In genomic region chr11:69939551-69940245, GRCh38 we compare ENCODE assay signal across 14 cellular contexts.
DNase-seq lines count a peak whose midpoint lies in the region; ATAC-seq and TF ChIP-seq lines count a peak whose summit lies in the region.
"Had no signal": no experiment of that assay in that cellular context is flagged by ENCODE, and none has a peak within 500 bp of the region (broad histone marks: within the 10 kb centered on the region; RNA-seq: fewer than 3 reads in every experiment).

No MANE protein-coding gene starts in this region.

- H3K9me3 ChIP-seq in psoas muscle: peaks cover 3% of the 10 kb centered on the region
- H3K9me3 ChIP-seq: A549 had no signal

- intact Hi-C loops in psoas muscle (cut with DNase I): no loop called here

- DNase-seq in astrocyte of the hippocampus (ENCODE audit: low read depth, low spot score) (peak; percentile 72), hepatic stellate cell (ENCODE audit: low spot score) (peak; percentile 86), psoas muscle (peak in 1 of 2 donors; percentile 66), iPS-NIHi11 (ENCODE audit: low spot score) (no peak), GM13976 (ENCODE audit: low spot score) (no peak)
- DNase-seq in activated CD4-positive, alpha-beta T cell treated with anti-CD3 and anti-CD28 coated beads, Interleukin-2, amount 50 U/mL, for 4 hours: no peak
- DNase-seq: activated CD4-positive, CD25-positive, alpha-beta regulatory T cell treated with anti-CD3 and anti-CD28 coated beads, Interleukin-2, amount 50 U/mL, for 72 hours; effector CD8-positive, alpha-beta T cell; SHP77 treated with DMSO at 0.1 percent for 48 hours; stimulated activated CD8-positive, alpha-beta memory T cell treated with anti-CD3 and anti-CD28 coated beads, Interleukin-4, amount 100 ng/mL, for 48 hours had no signal

- peaks cover 4% of the 10 kb centered on the region for H3K4me1 ChIP-seq in ACC112 (ENCODE audit: control insufficient read depth, insufficient read depth, low read length, unreplicated experiment)
- H3K4me1 ChIP-seq in psoas muscle: no peaks in the 10 kb centered on the region

- in situ Hi-C loops in GM13976 (cut with MboI; ENCODE audit: low sequenced_read_pairs, unreplicated experiment): no loop called here

- H3K79me2 ChIP-seq in ACC112 (ENCODE audit: control insufficient read depth, insufficient read depth, low read length, unreplicated experiment): no peaks in the 10 kb centered on the region

- H2AFZ ChIP-seq in ACC112 (ENCODE audit: low read length, unreplicated experiment): peak overlapping the region; percentile 63

- H3K27me3 ChIP-seq in ACC112 (ENCODE audit: insufficient read depth, low read length): peaks cover 11% of the 10 kb centered on the region; the same call in 1 of the 2 replicates
- H3K27me3 ChIP-seq in psoas muscle (ENCODE audit: insufficient read depth in 3 of 3, low read length in 2 of 3): peaks cover 0 to 18% (median 9%) of the 10 kb centered on the region in 3 donors

- no peaks in the 10 kb centered on the region for H3K36me3 ChIP-seq in ACC112 (ENCODE audit: insufficient read depth, low read length)
- H3K36me3 ChIP-seq in psoas muscle (ENCODE audit: insufficient read depth in 1 of 2, low read depth in 1 of 2): no peaks in the 10 kb centered on the region

- WGBS in psoas muscle, 3 donors: 54 to 57% (median 57%) methylated on average over 28 of the region's 28 CpGs

- H3K4me3 ChIP-seq in ACC112 (ENCODE audit: low read depth, low read length) (peak overlapping the region; percentile 31; the same call in 1 of the 2 replicates), psoas muscle (peak overlapping the region; percentile 7)
- H3K4me3 ChIP-seq: A549 had no signal

- H3K27ac ChIP-seq in ACC112 (ENCODE audit: low read depth, low read length): no peak overlapping the region
- peak overlapping the region; percentile 32 for H3K27ac ChIP-seq in psoas muscle
- H3K27ac ChIP-seq: A549, KMS-11 had no signal

- ATAC-seq in psoas muscle (peak in 3 of 4 donors; percentile 23 to 61 (median 35)), HG02798 (IDR thresholded peaks at IDR 0.05; ENCODE audit: poor library complexity, unreplicated experiment) (no peak)
- ATAC-seq: A549 had no signal

- TF ChIP-seq CTCF in psoas muscle (IDR thresholded peaks at IDR 0.05) (no peak), GM13976 (IDR thresholded peaks at IDR 0.05; ENCODE audit: borderline replicate concordance, control extremely low read depth, extremely low read depth, insufficient read depth, missing control alignments) (no peak)

Comparison
In these comparisons a context has a peak if more than half of its experiments do, and no peak if none do; other contexts are left out.
1. DNase-seq: peak in astrocyte of the hippocampus (single experiment) and hepatic stellate cell (single experiment); none in iPS-NIHi11 (single experiment), GM13976 (single experiment) and activated CD4-positive, alpha-beta T cell treated with anti-CD3 and anti-CD28 coated beads, Interleukin-2, amount 50 U/mL, for 4 hours (0 of 2).